ENCODE assay signal across 18 cellular contexts in genomic region chr22:22558071-22558971, GRCh38. TPM values are rescaled to one million over a fixed set of nuclear protein-coding genes. Genes with fewer than 3 reads are reported as not detected.
A peak's percentile ranks its signal among the peaks of the same experiment; 100 is the strongest.
DNase-seq lines count a peak whose midpoint lies in the region; TF ChIP-seq lines count a peak whose summit lies in the region.
"Had no signal": no experiment of that assay in that cellular context is flagged by ENCODE, and none has a peak within 500 bp of the region (broad histone marks: within the 10 kb centered on the region; RNA-seq: fewer than 3 reads in every experiment).

No MANE protein-coding gene starts in this region.

- DNase-seq in BE2C = no peak
- peak; percentile 32 for DNase-seq in GM23248
- DNase-seq in NCI-H69 (lab: John Stamatoyannopoulos, UW) = peak; percentile 88
- no peak for DNase-seq in DMS53 treated with DMSO at 0.1 percent for 48 hours (lab: John Stamatoyannopoulos, UW; ENCODE audit: unreplicated experiment)
- no peak for DNase-seq in 8988T
- DNase-seq in activated CD4-positive, alpha-beta T cell treated with anti-CD3 and anti-CD28 coated beads, Interleukin-2, amount 10 ng/mL, durations not matched to agents 24 days and 14 days = no peak
- DNase-seq in KG1 (lab: John Stamatoyannopoulos, UW) = no peak
- DNase-seq: DMS 273 treated with DMSO at 0.1 percent for 48 hours, foreskin keratinocyte, kidney, uterus had no signal

- no peak overlapping the region for H2AFZ ChIP-seq in GM23248

- H3K79me2 ChIP-seq in GM23248 (ENCODE audit: insufficient read depth) = no peaks in the 10 kb centered on the region

- whole genome bisulfite sequencing in GM23248 (ENCODE audit: low coverage in 1 of 2, low lambda C conversion rate in 2 of 2, missing lambda C conversion rate in 2 of 2), 2 experiments = 60% methylated on average over 25 of the region's 25 CpGs; no CpG with 5 or more reads in 1 of the 2 experiments

- H4K20me1 ChIP-seq in GM23248 (ENCODE audit: insufficient read depth) = no peaks in the 10 kb centered on the region

- H3K9me2 ChIP-seq in GM23248 (ENCODE audit: insufficient read depth) = no peaks in the 10 kb centered on the region

- peak overlapping the region; percentile 75 for H3K4me3 ChIP-seq in BE2C (ENCODE audit: low read depth, low read length)
- no peak overlapping the region for H3K4me3 ChIP-seq in GM23248
- H3K4me3 ChIP-seq: breast epithelium, uterus had no signal

- H3K27ac ChIP-seq in GM23248 (no peak overlapping the region), VCaP (peak overlapping the region; percentile 59; the same call in 1 of the 2 replicates)
- H3K27ac ChIP-seq: breast epithelium, foreskin keratinocyte, uterus had no signal

- peaks cover 4% of the 10 kb centered on the region for H3K4me1 Mint-ChIP-seq in activated CD4-positive, alpha-beta T cell treated with anti-CD3 and anti-CD28 coated beads, Interleukin-2, amount 10 ng/mL, durations not matched to agents 24 days and 14 days

- no peaks in the 10 kb centered on the region for H3K36me3 ChIP-seq in BE2C
- no peaks in the 10 kb centered on the region for H3K36me3 ChIP-seq in GM23248 (ENCODE audit: low read depth)
- H3K36me3 ChIP-seq: breast epithelium, uterus had no signal

- H3K27me3 Mint-ChIP-seq in activated CD4-positive, alpha-beta T cell treated with anti-CD3 and anti-CD28 coated beads, Interleukin-2, amount 10 ng/mL, durations not matched to agents 24 days and 14 days = peaks cover 3% of the 10 kb centered on the region

- H3K4me3 Mint-ChIP-seq in activated CD4-positive, alpha-beta T cell treated with anti-CD3 and anti-CD28 coated beads, Interleukin-2, amount 10 ng/mL, durations not matched to agents 24 days and 14 days = no peak overlapping the region

- H3K27me3 ChIP-seq in BE2C (no peaks in the 10 kb centered on the region), GM23248 (replicated peaks; ENCODE audit: insufficient read depth) (no peaks in the 10 kb centered on the region)
- H3K27me3 ChIP-seq: foreskin keratinocyte, uterus had no signal

- H3K9me3 ChIP-seq in BE2C = no peaks in the 10 kb centered on the region
- H3K9me3 ChIP-seq in GM23248 (ENCODE audit: low read depth) = no peaks in the 10 kb centered on the region
- H3K9me3 ChIP-seq: breast epithelium, uterus had no signal

- H3K4me1 ChIP-seq in BE2C (0 out of 2 replicates have a peak, but pooled peaks cover 3% of the 10 kb centered on the region), GM23248 (ENCODE audit: insufficient read depth) (no peaks in the 10 kb centered on the region)
- H3K4me1 ChIP-seq: foreskin keratinocyte, uterus had no signal

- in situ Hi-C loops in GM23248 (cut with MboI) = no loop called here

- TF ChIP-seq CTCF in BE2C (IDR thresholded peaks at IDR 0.05; ENCODE audit: low read depth, low read length) (no peak), VCaP (conservative IDR thresholded peaks at IDR 0.05) (no peak)

- H3K36me3 Mint-ChIP-seq in activated CD4-positive, alpha-beta T cell treated with anti-CD3 and anti-CD28 coated beads, Interleukin-2, amount 10 ng/mL, durations not matched to agents 24 days and 14 days (ENCODE audit: low read depth) = no peaks in the 10 kb centered on the region

- no peak overlapping the region for H3K4me2 ChIP-seq in GM23248 (ENCODE audit: unreplicated experiment)

- intact Hi-C loops in activated CD4-positive, alpha-beta T cell treated with anti-CD3 and anti-CD28 coated beads, Interleukin-2, amount 10 ng/mL, durations not matched to agents 24 days and 14 days (cut with micrococcal nuclease) = no loop called here

- H3K9ac ChIP-seq in GM23248 = no peak overlapping the region

- H3K27ac Mint-ChIP-seq in activated CD4-positive, alpha-beta T cell treated with anti-CD3 and anti-CD28 coated beads, Interleukin-2, amount 10 ng/mL, durations not matched to agents 24 days and 14 days = no peak overlapping the region
- H3K27ac Mint-ChIP-seq: progenitor cell of endocrine pancreas had no signal

- H3F3A ChIP-seq in GM23248 (ENCODE audit: insufficient read depth) = no peaks in the 10 kb centered on the region

- no peaks in the 10 kb centered on the region for H3K9me3 Mint-ChIP-seq in activated CD4-positive, alpha-beta T cell treated with anti-CD3 and anti-CD28 coated beads, Interleukin-2, amount 10 ng/mL, durations not matched to agents 24 days and 14 days

RNA-seq across cellular contexts. Expression of gene PRAME, which starts 0.7 kb away (rescaled TPM):
- 14.6 TPM for polyA plus RNA-seq in BE2C (2012; ENCODE audit: insufficient read depth, insufficient read length, low read depth)
- total RNA-seq in GM23248 (2014; rRNA removed; shearing (Covaris generic)) = not detected in 2 replicates
- polyA plus RNA-seq in GM23248 (2016; fragmentation: Nextera tagmentation; extraction: Ambion mirVana) = not detected in 2 replicates
- not detected in 2 replicates for total RNA-seq in activated CD4-positive, alpha-beta T cell treated with anti-CD3 and anti-CD28 coated beads, Interleukin-2, amount 10 ng/mL, durations not matched to agents 24 days and 14 days
- total RNA-seq: foreskin keratinocyte; MCF 10A; progenitor cell of endocrine pancreas; Right ventricle myocardium superior; T-helper 2 cell treated with Interferon-gamma antibody and Interleukin-4, amounts not matched to agents 100 ng/mL and 5 ng/mL, for 36 hours had no signal
- polyA plus RNA-seq: foreskin keratinocyte, small intestine had no signal

RNA-seq across cellular contexts. Expression of gene ZNF280A, which starts 38.3 kb away (rescaled TPM):
- polyA plus RNA-seq in BE2C (2012; ENCODE audit: insufficient read depth, insufficient read length, low read depth) = not detected
- not detected in 2 replicates for total RNA-seq in GM23248 (2014; rRNA removed; shearing (Covaris generic))
- not detected in 2 replicates for polyA plus RNA-seq in GM23248 (2016; fragmentation: Nextera tagmentation; extraction: Ambion mirVana)
- not detected in 2 replicates for total RNA-seq in activated CD4-positive, alpha-beta T cell treated with anti-CD3 and anti-CD28 coated beads, Interleukin-2, amount 10 ng/mL, durations not matched to agents 24 days and 14 days
- total RNA-seq: breast epithelium; foreskin keratinocyte; kidney; MCF 10A; progenitor cell of endocrine pancreas; Right ventricle myocardium superior; T-helper 2 cell treated with Interferon-gamma antibody and Interleukin-4, amounts not matched to agents 100 ng/mL and 5 ng/mL, for 36 hours; uterus had no signal
- polyA plus RNA-seq: foreskin keratinocyte, small intestine had no signal

RNA-seq across cellular contexts. Expression of gene ZNF280B, which starts 49.8 kb away (rescaled TPM):
- polyA plus RNA-seq in BE2C (2012; ENCODE audit: insufficient read depth, insufficient read length, low read depth) = 1.4 TPM
- total RNA-seq in GM23248 (2014; rRNA removed; shearing (Covaris generic)) = under 0.01 and 0.11 TPM in 2 replicates
- polyA plus RNA-seq in GM23248 (2016; fragmentation: Nextera tagmentation; extraction: Ambion mirVana) = 0.45 and 0.57 TPM in 2 replicates
- total RNA-seq in activated CD4-positive, alpha-beta T cell treated with anti-CD3 and anti-CD28 coated beads, Interleukin-2, amount 10 ng/mL, durations not matched to agents 24 days and 14 days = 2.8 and 3.2 TPM in 2 replicates
- total RNA-seq: MCF 10A had no signal

Comparison
In these comparisons a context has a peak if more than half of its experiments do, and no peak if none do; other contexts are left out.
1. DNase-seq: peak in GM23248 (single experiment) and NCI-H69 (single experiment); none in BE2C (single experiment), DMS53 treated with DMSO at 0.1 percent for 48 hours (single experiment), 8988T (single experiment), activated CD4-positive, alpha-beta T cell treated with anti-CD3 and anti-CD28 coated beads, Interleukin-2, amount 10 ng/mL, durations not matched to agents 24 days and 14 days (single experiment) and KG1 (single experiment).